In genomic region chr3:115186351-115187148, GRCh38 we compare ENCODE assay signal across 12 cellular contexts. TPM values are rescaled to one million over a fixed set of nuclear protein-coding genes. Genes with fewer than 3 reads are reported as not detected.
DNase-seq lines count a peak whose midpoint lies in the region; ATAC-seq and TF ChIP-seq lines count a peak whose summit lies in the region.
"Had no signal": no experiment of that assay in that cellular context is flagged by ENCODE, and none has a peak within 500 bp of the region (broad histone marks: within the 10 kb centered on the region; RNA-seq: fewer than 3 reads in every experiment).

No MANE protein-coding gene starts in this region.

- peak; percentile 52 for ATAC-seq in GM19397 (IDR thresholded peaks at IDR 0.05; ENCODE audit: unreplicated experiment)
- ATAC-seq in HG02884 (IDR thresholded peaks at IDR 0.05; ENCODE audit: unreplicated experiment) = peak; percentile 40
- ATAC-seq in heart left ventricle = no peak

- H2AFZ ChIP-seq in OCI-LY7 (ENCODE audit: low read length) (no peak overlapping the region), mesenchymal stem cell (ENCODE audit: low read depth, low read length) (no peak overlapping the region)

- H3K4me3 ChIP-seq in HUES64 (ENCODE audit: low read length) = no peak overlapping the region
- H3K4me3 ChIP-seq in heart left ventricle = no peak overlapping the region
- no peak overlapping the region for H3K4me3 ChIP-seq in OCI-LY7 (ENCODE audit: low read depth, low read length, poor library complexity, severe bottlenecking)
- no peak overlapping the region for H3K4me3 ChIP-seq in mesenchymal stem cell (ENCODE audit: insufficient read depth in 1 of 2, low read depth in 1 of 2, low read length in 2 of 2)
- H3K4me3 ChIP-seq: dorsolateral prefrontal cortex, skin epidermis had no signal

- no peak overlapping the region for H4K8ac ChIP-seq in mesenchymal stem cell (ENCODE audit: low read length)

- no peaks in the 10 kb centered on the region for H3K79me1 ChIP-seq in mesenchymal stem cell (replicated peaks; ENCODE audit: low read length, poor library complexity, severe bottlenecking)

- no peak overlapping the region for H2BK15ac ChIP-seq in mesenchymal stem cell (ENCODE audit: low read depth, poor library complexity, severe bottlenecking)

- TF ChIP-seq CTCF in heart left ventricle (IDR thresholded peaks at IDR 0.05) (no peak), OCI-LY7 (conservative IDR thresholded peaks at IDR 0.05; ENCODE audit: low read length) (no peak)

- no peaks in the 10 kb centered on the region for H3K9me2 ChIP-seq in OCI-LY7 (ENCODE audit: insufficient read depth, low read length)

- no peak overlapping the region for H3K18ac ChIP-seq in mesenchymal stem cell (ENCODE audit: low read depth in 1 of 2, low read length in 2 of 2)

- DNase-seq in COLO829 (ENCODE audit: low spot score) (peak; percentile 53), heart left ventricle (no peak), DMS79 treated with DMSO at 0.1 percent for 48 hours (lab: John Stamatoyannopoulos, UW) (no peak), OCI-LY7 (ENCODE audit: low spot score) (no peak), mesenchymal stem cell (no peak)
- DNase-seq: dorsolateral prefrontal cortex; NCI-H2081; stimulated activated naive CD4-positive, alpha-beta T cell treated with Interleukin-2 at 50 U/mL for 16 hours had no signal

- H3K4me2 ChIP-seq in OCI-LY7 (ENCODE audit: low read length) (no peak overlapping the region), mesenchymal stem cell (ENCODE audit: low read length, poor library complexity, severe bottlenecking) (no peak overlapping the region)

- no peak overlapping the region for H4K91ac ChIP-seq in mesenchymal stem cell (ENCODE audit: low read length)

- H2AK5ac ChIP-seq in mesenchymal stem cell (ENCODE audit: low read length, severe bottlenecking) = no peak overlapping the region

- H3K14ac ChIP-seq in mesenchymal stem cell (ENCODE audit: low read length in 2 of 2) = no peak overlapping the region

- CTCF ChIA-PET in OCI-LY7 (lab: Charles Lee; ENCODE audit: unreplicated experiment) = no interaction called here

- POLR2A ChIA-PET in OCI-LY7 (lab: Charles Lee) = interaction anchor here (0.9 to 1.3 kb wide), 4 partner anchors 18 to 463 kb away, joined by 3 to 5 read pairs (median 4); no protein-coding TSS in a partner anchor

- TF ChIP-seq POLR2A in heart left ventricle (IDR thresholded peaks at IDR 0.05) = no peak

- 92% methylated on average over 6 of the region's 6 CpGs for WGBS in HUES64
- 80 to 88% (median 81%) methylated on average over 6 of the region's 6 CpGs for WGBS in heart left ventricle, 4 donors
- 81% methylated on average over 6 of the region's 6 CpGs for WGBS in mesenchymal stem cell

- no peaks in the 10 kb centered on the region for H4K20me1 ChIP-seq in OCI-LY7 (ENCODE audit: insufficient read depth, low read length)

- H3K4me1 ChIP-seq in HUES64 (ENCODE audit: insufficient read depth, low read length) (no peaks in the 10 kb centered on the region), heart left ventricle (no peaks in the 10 kb centered on the region), OCI-LY7 (ENCODE audit: insufficient read depth, low read length, poor library complexity, severe bottlenecking) (no peaks in the 10 kb centered on the region), mesenchymal stem cell (ENCODE audit: control insufficient read depth, insufficient read depth, low read depth, low read length) (no peaks in the 10 kb centered on the region)

- no peak overlapping the region for H2BK5ac ChIP-seq in mesenchymal stem cell (ENCODE audit: low read depth, low read length, poor library complexity, severe bottlenecking)

- intact Hi-C loops in heart left ventricle (cut with DNase I) (no loop called here), OCI-LY7 (cut with micrococcal nuclease; ENCODE audit: unreplicated experiment) (no loop called here)

- H2BK120ac ChIP-seq in mesenchymal stem cell (ENCODE audit: low read depth, low read length) = no peak overlapping the region

- no peak overlapping the region for H2BK12ac ChIP-seq in mesenchymal stem cell (ENCODE audit: low read length in 2 of 2)

- H3K27me3 ChIP-seq in HUES64 (ENCODE audit: insufficient read depth, low read length) (no peaks in the 10 kb centered on the region), heart left ventricle (no peaks in the 10 kb centered on the region), mesenchymal stem cell (ENCODE audit: control insufficient read depth in 1 of 2, insufficient read depth in 1 of 2, low read length in 2 of 2) (peaks cover 0 to 2% of the 10 kb centered on the region in 2 experiments)
- H3K27me3 ChIP-seq: dorsolateral prefrontal cortex had no signal

- H3K27ac ChIP-seq in HUES64 (ENCODE audit: low read depth, low read length) (peak overlapping the region; percentile 36; the same call in 1 of the 2 replicates), heart left ventricle (no peak overlapping the region), OCI-LY7 (ENCODE audit: low read depth, low read length, poor library complexity, severe bottlenecking) (no peak overlapping the region), mesenchymal stem cell (ENCODE audit: low read length, poor library complexity, severe bottlenecking) (no peak overlapping the region)
- H3K27ac ChIP-seq: skin epidermis had no signal

- H3K79me2 ChIP-seq in OCI-LY7 (ENCODE audit: insufficient read depth, low read depth, low read length) = no peaks in the 10 kb centered on the region

- H3K36me3 ChIP-seq in HUES64 (ENCODE audit: insufficient read depth, low read length) (no peaks in the 10 kb centered on the region), heart left ventricle (no peaks in the 10 kb centered on the region), OCI-LY7 (ENCODE audit: insufficient read depth, low read length) (no peaks in the 10 kb centered on the region), mesenchymal stem cell (ENCODE audit: control insufficient read depth in 1 of 2, insufficient read depth in 2 of 2, low read depth in 1 of 2, low read length in 2 of 2) (no peaks in the 10 kb centered on the region)

- no peak overlapping the region for H3K9ac ChIP-seq in HUES64 (ENCODE audit: low read depth, low read length)
- no peak overlapping the region for H3K9ac ChIP-seq in mesenchymal stem cell (ENCODE audit: low read length)

- BruUV-seq in OCI-LY7 (replicated peaks; lab: Mats Ljungman, UMichigan) = no TSS peak

- peaks cover 22% of the 10 kb centered on the region for H3K9me3 ChIP-seq in HUES64 (ENCODE audit: insufficient read depth, low read depth, low read length)
- H3K9me3 ChIP-seq in heart left ventricle = peaks cover 0 to 22% (median 7%) of the 10 kb centered on the region in 12 donors
- H3K9me3 ChIP-seq in OCI-LY7 (ENCODE audit: low read length) = peaks cover 9% of the 10 kb centered on the region
- H3K9me3 ChIP-seq in mesenchymal stem cell (ENCODE audit: control insufficient read depth, low read length) = peaks cover 11% of the 10 kb centered on the region

- H3K23ac ChIP-seq in mesenchymal stem cell (ENCODE audit: low read length in 2 of 2) = no peak overlapping the region

- no peak overlapping the region for H3K4ac ChIP-seq in mesenchymal stem cell (ENCODE audit: low read depth in 1 of 2, low read length in 2 of 2)

RNA-seq across cellular contexts. Expression of gene ZBTB20, which starts 39.5 kb away (rescaled TPM):
- polyA plus RNA-seq in HUES64 (2013, experiment 1 of 2) = 0.45 TPM
- polyA plus RNA-seq in HUES64 (2013, experiment 2 of 2) = 0.89 TPM
- total RNA-seq in heart left ventricle (100 to 1,000 TPM in 2 of 9 donors, 10 to 100 TPM in 7; 43.1 to 109 (median 96.9) TPM), OCI-LY7 (2022) (11.5 and 11.8 TPM in 2 replicates)
- polyA plus RNA-seq in heart left ventricle = 1 to 10 TPM; 6.2 to 6.5 TPM
- total RNA-seq in OCI-LY7 (2014; rRNA removed; shearing (Covaris generic)) = 2.7 and 5.5 TPM in 2 replicates
- 2.2 TPM for polyA plus RNA-seq in mesenchymal stem cell (2013, experiment 1 of 2)
- polyA plus RNA-seq in mesenchymal stem cell (2013, experiment 2 of 2) = 1.9 TPM

Comparison
In these comparisons a context has a peak if more than half of its experiments do, and no peak if none do; other contexts are left out.
1. ATAC-seq: peak in GM19397 (single experiment) and HG02884 (single experiment); none in heart left ventricle (0 of 4).